ENCODE assay signal across 9 cellular contexts in the genomic region with DNA sequence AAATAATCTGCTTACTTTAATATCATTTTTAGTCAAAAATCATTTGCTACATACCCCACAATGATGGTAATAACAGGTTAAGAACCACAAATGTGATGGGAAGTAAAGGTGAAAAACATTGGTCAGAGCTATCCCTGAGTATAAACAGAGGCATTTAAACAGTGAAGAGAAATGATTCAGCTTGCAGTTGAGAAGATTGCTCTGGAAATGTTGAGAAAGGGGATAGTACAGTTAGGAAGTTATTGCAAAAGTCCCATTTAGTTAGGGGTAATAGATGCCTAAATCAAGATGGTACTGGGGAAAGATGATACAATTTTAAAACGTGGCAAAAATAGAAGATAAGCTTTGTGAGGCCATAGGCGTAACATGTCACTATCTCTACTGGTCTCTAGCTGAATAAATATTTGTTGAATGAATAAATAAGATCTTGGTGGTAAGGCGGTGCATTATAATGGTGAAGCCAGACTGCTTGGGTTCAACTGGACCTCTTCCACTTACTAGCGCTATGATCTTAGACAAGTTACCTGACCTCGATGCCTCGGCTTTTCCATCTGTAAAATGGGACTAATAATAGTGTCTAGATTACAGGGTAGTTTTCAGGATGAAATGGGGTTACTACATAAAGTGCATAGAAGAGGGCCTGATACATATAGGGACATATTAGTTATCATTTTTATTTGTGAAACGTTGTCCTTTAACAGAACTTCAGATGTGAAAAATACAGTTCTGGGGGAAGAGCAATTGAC. TPM values are rescaled to one million over a fixed set of nuclear protein-coding genes. Genes with fewer than 3 reads are reported as not detected.
DNase-seq lines count a peak whose midpoint lies in the region; ATAC-seq, FAIRE-seq and TF ChIP-seq lines count a peak whose summit lies in the region.
"Had no signal": no experiment of that assay in that cellular context is flagged by ENCODE, and none has a peak within 500 bp of the region (broad histone marks: within the 10 kb centered on the region; RNA-seq: fewer than 3 reads in every experiment).

No MANE protein-coding gene starts in this region.

- no CpG with 5 or more reads among the region's 7 CpGs for WGBS in neuronal stem cell (ENCODE audit: extremely low coverage in 2 of 2, insufficient read length in 2 of 2, insufficient replicate concordance in 1 of 2), 2 donors

- no peak overlapping the region for H2BK15ac ChIP-seq in neuronal stem cell (ENCODE audit: low read length)

- H2AFZ ChIP-seq in endothelial cell of umbilical vein (ENCODE audit: low read depth, low read length): peak overlapping the region; percentile 11
- H2AFZ ChIP-seq in neuronal stem cell (ENCODE audit: low read length): peak overlapping the region; percentile 94

- POLR2A ChIA-PET in Panc1 (lab: Charles Lee): no interaction called here
- POLR2A ChIA-PET in endothelial cell of umbilical vein (lab: Charles Lee): no interaction called here

- no peaks in the 10 kb centered on the region for H3K79me1 ChIP-seq in neuronal stem cell (ENCODE audit: low read depth, low read length)

- no TSS peak for BruUV-seq in Panc1 (replicated peaks; lab: Mats Ljungman, UMichigan)
- BruUV-seq in endothelial cell of umbilical vein (replicated peaks; lab: Mats Ljungman, UMichigan): no TSS peak

- H3K9me1 ChIP-seq in endothelial cell of umbilical vein (replicated peaks; ENCODE audit: control insufficient read depth, extremely low read depth, insufficient read depth, low read length): no peaks in the 10 kb centered on the region

- peaks cover 28 to 30% (median 29%) of the 10 kb centered on the region in 11 experiments for H4K20me1 ChIP-seq in BLaER1 treated with 17β-estradiol and CSF1 and Interleukin-3, amounts not matched to agents 10 nM and 100 nM
- peaks cover 3% of the 10 kb centered on the region for H4K20me1 ChIP-seq in endothelial cell of umbilical vein (replicated peaks; ENCODE audit: control insufficient read depth, extremely low read depth, insufficient read depth, low read length)

- no peak overlapping the region for H2AK5ac ChIP-seq in neuronal stem cell (ENCODE audit: low read depth, low read length)

- no peak for TF ChIP-seq CTCF in Panc1 (IDR thresholded peaks at IDR 0.05)
- TF ChIP-seq CTCF in endothelial cell of umbilical vein (IDR thresholded peaks at IDR 0.05; ENCODE audit: extremely low read depth in 1 of 2, insufficient read depth in 1 of 2, low read depth in 1 of 2, low read length in 2 of 2): no peak

- peak overlapping the region in 7 of 11 experiments; percentile 97 to 100 (median 100); a peak in 12 of 22 replicates for H3K9ac ChIP-seq in BLaER1 treated with 17β-estradiol and CSF1 and Interleukin-3, amounts not matched to agents 10 nM and 100 nM
- no peak overlapping the region for H3K9ac ChIP-seq in endothelial cell of umbilical vein (replicated peaks; ENCODE audit: extremely low read depth, insufficient read depth, low read length)
- H3K9ac ChIP-seq in neuronal stem cell (ENCODE audit: low read depth, low read length, poor library complexity): no peak overlapping the region

- CTCF ChIA-PET in Panc1 (lab: Charles Lee): no interaction called here
- CTCF ChIA-PET in endothelial cell of umbilical vein (lab: Charles Lee): interaction anchor here (0.8 to 3.1 kb wide), 5 partner anchors 13 to 96 kb away, joined by 3 to 16 read pairs (median 7); no protein-coding TSS in a partner anchor

- no peaks in the 10 kb centered on the region for H3K27me3 ChIP-seq in BLaER1 treated with 17β-estradiol and CSF1 and Interleukin-3, amounts not matched to agents 10 nM and 100 nM
- H3K27me3 ChIP-seq in Panc1 (ENCODE audit: control insufficient read depth, insufficient read depth, low read length): no peaks in the 10 kb centered on the region
- no peaks in the 10 kb centered on the region for H3K27me3 ChIP-seq in endothelial cell of umbilical vein (ENCODE audit: control insufficient read depth in 2 of 2, insufficient read depth in 2 of 2, low read length in 2 of 2)
- H3K27me3 ChIP-seq in neuronal stem cell (ENCODE audit: control insufficient read depth in 3 of 3, insufficient read depth in 3 of 3, low read depth in 1 of 3, low read length in 3 of 3): no peaks in the 10 kb centered on the region
- 0 out of 2 replicates have a peak, but pooled peaks cover 3% of the 10 kb centered on the region for H3K27me3 ChIP-seq in SJCRH30

- H3K4me2 ChIP-seq in BLaER1 treated with 17β-estradiol and CSF1 and Interleukin-3, amounts not matched to agents 10 nM and 100 nM: peak overlapping the region; percentile 76 to 93 (median 88); a peak in 20 of 22 replicates
- H3K4me2 ChIP-seq in endothelial cell of umbilical vein (ENCODE audit: insufficient read depth, low read length) (peak overlapping the region; percentile 93), neuronal stem cell (ENCODE audit: insufficient read depth, low read length, poor library complexity, severe bottlenecking) (no peak overlapping the region)

- intact Hi-C loops in Panc1 (cut with micrococcal nuclease; ENCODE audit: unreplicated experiment) (loop anchor here (2.0 kb wide), 1 partner anchor 97 kb away; no protein-coding TSS in a partner anchor), endothelial cell of umbilical vein (cut with micrococcal nuclease) (loop anchor here (5.0 kb wide), 1 partner anchor 827 kb away; no protein-coding TSS in a partner anchor)

- no peak for FAIRE-seq in endothelial cell of umbilical vein (lab: Jason Lieb, UNC)

- no peak overlapping the region for H3K4ac ChIP-seq in neuronal stem cell (ENCODE audit: low read length)

- no peak overlapping the region for H3K23ac ChIP-seq in neuronal stem cell (ENCODE audit: low read depth, low read length, poor library complexity)

- peaks cover 28 to 36% (median 32%) of the 10 kb centered on the region in 10 experiments for H3K4me1 ChIP-seq in BLaER1 treated with 17β-estradiol and CSF1 and Interleukin-3, amounts not matched to agents 10 nM and 100 nM
- H3K4me1 ChIP-seq in Panc1 (ENCODE audit: control insufficient read depth, insufficient read depth, low read length) (peaks cover 26% of the 10 kb centered on the region), endothelial cell of umbilical vein (ENCODE audit: control insufficient read depth, extremely low read depth, insufficient read depth, low read length) (peaks cover 34% of the 10 kb centered on the region), neuronal stem cell (ENCODE audit: control insufficient read depth in 2 of 2, insufficient read depth in 1 of 2, low read depth in 1 of 2, low read length in 2 of 2) (peaks cover 4 to 10% of the 10 kb centered on the region in 2 donors), SJCRH30 (peaks cover 7% of the 10 kb centered on the region; the same call in 1 of the 2 replicates)

- DNase-seq in Panc1 (ENCODE audit: low read depth, low spot score): no peak
- DNase-seq in endothelial cell of umbilical vein (ENCODE audit: low read depth, low spot score): no peak
- DNase-seq in neuronal stem cell (ENCODE audit: low spot score): no peak
- DNase-seq in SJCRH30: no peak
- no peak for DNase-seq in NCI-H128 (lab: John Stamatoyannopoulos, UW; ENCODE audit: unreplicated experiment)
- DNase-seq in erythroblast (lab: John Stamatoyannopoulos, UW): no peak
- DNase-seq in GM03348 (ENCODE audit: low spot score): no peak
- DNase-seq: DMS153 had no signal

- H2BK120ac ChIP-seq in neuronal stem cell (ENCODE audit: low read depth, low read length): no peak overlapping the region

- H3K36me3 ChIP-seq in BLaER1 treated with 17β-estradiol and CSF1 and Interleukin-3, amounts not matched to agents 10 nM and 100 nM: peaks cover 14 to 19% (median 18%) of the 10 kb centered on the region in 11 experiments
- peaks cover 20% of the 10 kb centered on the region for H3K36me3 ChIP-seq in Panc1 (ENCODE audit: control insufficient read depth, insufficient read depth, low read length)
- peaks cover 6 to 10% of the 10 kb centered on the region in 2 experiments for H3K36me3 ChIP-seq in endothelial cell of umbilical vein (ENCODE audit: control insufficient read depth in 2 of 2, extremely low read depth in 1 of 2, insufficient read depth in 2 of 2, low read length in 2 of 2)
- H3K36me3 ChIP-seq in neuronal stem cell (replicated peaks in 1 of 2; ENCODE audit: control insufficient read depth in 2 of 2, insufficient read depth in 2 of 2, low read length in 2 of 2): peaks cover 5 to 19% of the 10 kb centered on the region in 2 donors
- peaks cover 17% of the 10 kb centered on the region for H3K36me3 ChIP-seq in SJCRH30

- no peak overlapping the region for H3K18ac ChIP-seq in neuronal stem cell (ENCODE audit: low read length)

- H2BK5ac ChIP-seq in neuronal stem cell (ENCODE audit: low read length): no peak overlapping the region

- no peak overlapping the region for H3K14ac ChIP-seq in neuronal stem cell (ENCODE audit: low read length)

- no peak for ATAC-seq in Panc1

- no peak overlapping the region for H4K91ac ChIP-seq in neuronal stem cell (ENCODE audit: low read depth, low read length, poor library complexity)

- in situ Hi-C loops in Panc1 (cut with HindIII; ENCODE audit: low pct_unique_long_range_greater_than_20kb, low sequenced_read_pairs): no loop called here

- peak overlapping the region in 3 of 10 experiments; percentile 96 to 100 (median 99); a peak in 2 of 20 replicates for H3K4me3 ChIP-seq in BLaER1 treated with 17β-estradiol and CSF1 and Interleukin-3, amounts not matched to agents 10 nM and 100 nM
- H3K4me3 ChIP-seq in Panc1 (ENCODE audit: low read depth in 2 of 2, low read length in 2 of 2): no peak overlapping the region
- no peak overlapping the region for H3K4me3 ChIP-seq in endothelial cell of umbilical vein (replicated peaks in 1 of 3; ENCODE audit: insufficient read depth in 1 of 3, low read depth in 1 of 3, low read length in 3 of 3)
- no peak overlapping the region for H3K4me3 ChIP-seq in neuronal stem cell (ENCODE audit: low read length in 2 of 2)
- no peak overlapping the region for H3K4me3 ChIP-seq in SJCRH30

- dilution Hi-C loops in endothelial cell of umbilical vein (cut with MboI; ENCODE audit: extremely low pct_ligation_motif_present, low sequenced_read_pairs): no loop called here

- H2BK12ac ChIP-seq in neuronal stem cell (ENCODE audit: low read length): no peak overlapping the region

- peak overlapping the region in 7 of 11 experiments; percentile 10 to 100 (median 99); a peak in 9 of 22 replicates for H3K27ac ChIP-seq in BLaER1 treated with 17β-estradiol and CSF1 and Interleukin-3, amounts not matched to agents 10 nM and 100 nM
- peak overlapping the region; percentile 78; the same call in 1 of the 2 replicates for H3K27ac ChIP-seq in Panc1 (ENCODE audit: low read length)
- H3K27ac ChIP-seq in endothelial cell of umbilical vein (ENCODE audit: insufficient read depth, low read depth, low read length): peak overlapping the region; percentile 77
- H3K27ac ChIP-seq in neuronal stem cell (replicated peaks; ENCODE audit: low read length): no peak overlapping the region
- H3K27ac ChIP-seq in SJCRH30: no peak overlapping the region

- H3K9me3 ChIP-seq in BLaER1 treated with 17β-estradiol and CSF1 and Interleukin-3, amounts not matched to agents 10 nM and 100 nM (replicated peaks in 1 of 11): no peaks in the 10 kb centered on the region
- H3K9me3 ChIP-seq in Panc1 (ENCODE audit: control insufficient read depth, insufficient read depth, low read depth, low read length) (no peaks in the 10 kb centered on the region), endothelial cell of umbilical vein (replicated peaks; ENCODE audit: control insufficient read depth, insufficient read depth, low read length) (no peaks in the 10 kb centered on the region), neuronal stem cell (replicated peaks in 1 of 2; ENCODE audit: control insufficient read depth in 2 of 2, insufficient read depth in 1 of 2, low read depth in 1 of 2, low read length in 2 of 2) (no peaks in the 10 kb centered on the region), SJCRH30 (replicated peaks) (no peaks in the 10 kb centered on the region)

- no peak overlapping the region for H4K8ac ChIP-seq in neuronal stem cell (ENCODE audit: low read depth, low read length)

- peaks cover 30% of the 10 kb centered on the region for H3K79me2 ChIP-seq in endothelial cell of umbilical vein (ENCODE audit: control insufficient read depth, insufficient read depth, low read length)

- no peak for TF ChIP-seq POLR2A in endothelial cell of umbilical vein (IDR thresholded peaks at IDR 0.05; ENCODE audit: low read depth, low read length)
- TF ChIP-seq POLR2A in erythroblast (IDR thresholded peaks at IDR 0.05; ENCODE audit: low read length): no peak

RNA-seq across cellular contexts. Expression of a gene that starts 2.0 kb away (rescaled TPM):
- total RNA-seq in Panc1 (2021; ENCODE audit: unreplicated experiment) (247 TPM), endothelial cell of umbilical vein (347 and 353 TPM in 2 replicates)
- 142 TPM for polyA plus RNA-seq in Panc1 (2012; ENCODE audit: insufficient read length)
- 130 and 174 TPM in 2 replicates for polyA plus RNA-seq in endothelial cell of umbilical vein
- 219 and 224 TPM in 2 replicates for polyA plus RNA-seq in endothelial cell of umbilical vein (2011; cell fraction: cytosol; rRNA removed)
- polyA plus RNA-seq in endothelial cell of umbilical vein (2011; cell fraction: nucleus; rRNA removed): 143 and 157 TPM in 2 replicates
- 344 and 564 TPM in 2 replicates for polyA plus RNA-seq in endothelial cell of umbilical vein (2012)
- 305 and 337 TPM in 2 replicates for polyA minus RNA-seq in endothelial cell of umbilical vein
- 414 TPM for polyA minus RNA-seq in endothelial cell of umbilical vein (2011; cell fraction: cytosol; rRNA and poly(A)+ RNA removed)
- polyA minus RNA-seq in endothelial cell of umbilical vein (2011; cell fraction: nucleus; rRNA and poly(A)+ RNA removed): 184 and 211 TPM in 2 replicates
- 167 TPM for polyA plus RNA-seq in neuronal stem cell (2013, experiment 1 of 2)
- polyA plus RNA-seq in neuronal stem cell (2013, experiment 2 of 2): 170 TPM
- 448 and 478 TPM in 2 replicates for total RNA-seq in SJCRH30 (2014; rRNA removed; shearing (Covaris generic))

RNA-seq across cellular contexts. Expression of a gene that starts 54.8 kb away (rescaled TPM):
- total RNA-seq in Panc1 (2021; ENCODE audit: unreplicated experiment) (46.6 TPM), endothelial cell of umbilical vein (79.7 and 92.4 TPM in 2 replicates)
- 11.5 TPM for polyA plus RNA-seq in Panc1 (2012; ENCODE audit: insufficient read length)
- 33.1 and 61.4 TPM in 2 replicates for polyA plus RNA-seq in endothelial cell of umbilical vein
- polyA plus RNA-seq in endothelial cell of umbilical vein (2011; cell fraction: cytosol; rRNA removed): 28.5 and 31.4 TPM in 2 replicates
- polyA plus RNA-seq in endothelial cell of umbilical vein (2011; cell fraction: nucleus; rRNA removed): 375 and 530 TPM in 2 replicates
- 43.6 and 50.2 TPM in 2 replicates for polyA plus RNA-seq in endothelial cell of umbilical vein (2012)
- 39.2 and 48.8 TPM in 2 replicates for polyA minus RNA-seq in endothelial cell of umbilical vein
- polyA minus RNA-seq in endothelial cell of umbilical vein (2011; cell fraction: cytosol; rRNA and poly(A)+ RNA removed): 16.3 TPM
- 176 and 226 TPM in 2 replicates for polyA minus RNA-seq in endothelial cell of umbilical vein (2011; cell fraction: nucleus; rRNA and poly(A)+ RNA removed)
- 72.0 TPM for polyA plus RNA-seq in neuronal stem cell (2013, experiment 1 of 2)
- polyA plus RNA-seq in neuronal stem cell (2013, experiment 2 of 2): 71.3 TPM
- 75.6 and 86.3 TPM in 2 replicates for total RNA-seq in SJCRH30 (2014; rRNA removed; shearing (Covaris generic))

Comparison
In these comparisons a context has a peak if more than half of its experiments do, and no peak if none do; other contexts are left out.
1. H3K27ac ChIP-seq: peak in BLaER1 treated with 17β-estradiol and CSF1 and Interleukin-3, amounts not matched to agents 10 nM and 100 nM (7 of 11), Panc1 (single experiment) and endothelial cell of umbilical vein (single experiment); none in neuronal stem cell (single experiment) and SJCRH30 (single experiment).
2. H3K9ac ChIP-seq: peak in BLaER1 treated with 17β-estradiol and CSF1 and Interleukin-3, amounts not matched to agents 10 nM and 100 nM (7 of 11); none in endothelial cell of umbilical vein (single experiment) and neuronal stem cell (single experiment).